In genomic region chr1:173470608-173471007, GRCh38 we compare ENCODE assay signal across 18 cellular contexts. TPM values are rescaled to one million over a fixed set of nuclear protein-coding genes. Genes with fewer than 3 reads are reported as not detected.
A peak's percentile ranks its signal among the peaks of the same experiment; 100 is the strongest.
DNase-seq lines count a peak whose midpoint lies in the region; ATAC-seq, FAIRE-seq and TF ChIP-seq lines count a peak whose summit lies in the region.
"Had no signal": no experiment of that assay in that cellular context is flagged by ENCODE, and none has a peak within 500 bp of the region (broad histone marks: within the 10 kb centered on the region; RNA-seq: fewer than 3 reads in every experiment).

No MANE protein-coding gene starts in this region.

- no peak for ATAC-seq in A549
- ATAC-seq in GM23338: no peak
- ATAC-seq: CD8-positive, alpha-beta T cell had no signal

- H3K36me3 ChIP-seq in GM23338 (ENCODE audit: insufficient read depth): peaks cover 29% of the 10 kb centered on the region

- CTCF ChIA-PET in A549 (lab: Yijun Ruan, JAX): interaction anchor here (1.3 to 1.5 kb wide), 2 partner anchors 39 to 41 kb away, joined by 3 to 4 read pairs; no protein-coding TSS in a partner anchor

- H3K27ac Mint-ChIP-seq in GM23338: no peak overlapping the region
- H3K27ac Mint-ChIP-seq: B cell; CD4-positive, CD25-positive, alpha-beta regulatory T cell; CD8-positive, alpha-beta T cell had no signal

- no peak for TF ChIP-seq EP300 in A549 (IDR thresholded peaks at IDR 0.05)

- peaks cover 56% of the 10 kb centered on the region for H3K9me3 Mint-ChIP-seq in GM23338

- TF ChIP-seq CTCF in A549 (IDR thresholded peaks at IDR 0.05): no peak
- no peak for TF ChIP-seq CTCF in GM23338 (conservative IDR thresholded peaks at IDR 0.05; ENCODE audit: low read depth in 2 of 2)

- no peak overlapping the region for H3K4me3 Mint-ChIP-seq in GM23338
- H3K4me3 Mint-ChIP-seq: B cell; CD8-positive, alpha-beta T cell had no signal

- no peak overlapping the region for H3K4me2 ChIP-seq in A549
- H3K4me2 ChIP-seq in GM23338: no peak overlapping the region
- H3K4me2 ChIP-seq: BLaER1 had no signal

- POLR2A ChIA-PET in A549 (lab: Yijun Ruan, JAX): no interaction called here

- H3K4me1 Mint-ChIP-seq in GM23338: peaks cover 1% of the 10 kb centered on the region; the same call in 2 of the 3 replicates

- no peak for TF ChIP-seq RAD21 in A549 (conservative IDR thresholded peaks at IDR 0.05 in 1 of 2, IDR thresholded peaks at IDR 0.05 in 1 of 2)

- no peaks in the 10 kb centered on the region for H3K27me3 Mint-ChIP-seq in GM23338 (ENCODE audit: insufficient read depth, low read depth, poor library complexity)
- H3K27me3 Mint-ChIP-seq: B cell; CD4-positive, CD25-positive, alpha-beta regulatory T cell had no signal

- peaks cover 64% of the 10 kb centered on the region for H3K79me2 ChIP-seq in GM23338 (replicated peaks; ENCODE audit: insufficient read depth)

- peaks cover 4% of the 10 kb centered on the region; the same call in 1 of the 2 replicates for H3K9me2 ChIP-seq in GM23338 (ENCODE audit: insufficient read depth)

- H2AFZ ChIP-seq in GM23338: no peak overlapping the region

- H3K36me3 Mint-ChIP-seq in GM23338 (ENCODE audit: low read depth): peaks cover 80% of the 10 kb centered on the region

- no peak for TF ChIP-seq POLR2A in A549 (IDR thresholded peaks at IDR 0.05; ENCODE audit: low read length)
- no peak for TF ChIP-seq POLR2A in erythroblast (IDR thresholded peaks at IDR 0.05; ENCODE audit: low read length)

- peaks cover 32% of the 10 kb centered on the region for H3K9me3 ChIP-seq in A549

- no peak overlapping the region for H3K27ac ChIP-seq in A549
- H3K27ac ChIP-seq in GM23338 (ENCODE audit: low read depth): no peak overlapping the region
- H3K27ac ChIP-seq: BLaER1, C4-2B had no signal

- H4K20me1 ChIP-seq in GM23338 (replicated peaks; ENCODE audit: insufficient read depth): no peaks in the 10 kb centered on the region
- H4K20me1 ChIP-seq: BLaER1 had no signal

- H3F3A ChIP-seq in GM23338 (replicated peaks; ENCODE audit: low read depth): no peaks in the 10 kb centered on the region

- H3K4me3 ChIP-seq in A549 (no peak overlapping the region), GM23338 (no peak overlapping the region)
- H3K4me3 ChIP-seq: BLaER1 had no signal

- WGBS in A549 (ENCODE audit: missing lambda C conversion rate): 70% methylated on average over 4 of the region's 4 CpGs

- no peak for FAIRE-seq in A549 (lab: Jason Lieb, UNC)
- FAIRE-seq in frontal cortex (lab: Jason Lieb, UNC): no peak
- FAIRE-seq: G401.6, GM12892, H1 had no signal

- no peak for DNase-seq in A549 (ENCODE audit: low read depth in 1 of 2, low spot score in 1 of 2)
- peak; percentile 16 for DNase-seq in GM23338 (ENCODE audit: low spot score)
- DNase-seq in OCI-M1 (lab: John Stamatoyannopoulos, UW): peak; percentile 11
- peak; percentile 4 to 26 for DNase-seq in erythroblast (lab: John Stamatoyannopoulos, UW)
- no peak for DNase-seq in frontal cortex (ENCODE audit: low spot score in 2 of 2)
- no peak for DNase-seq in NCI-H524 treated with DMSO at 0.1 percent for 48 hours (lab: John Stamatoyannopoulos, UW)
- DNase-seq: CD4-positive, CD25-positive, alpha-beta regulatory T cell; CD8-positive, alpha-beta T cell; DMS153; DND-41; H7; HCEC 1CT had no signal

- H3K27me3 ChIP-seq in GM23338 (ENCODE audit: insufficient read depth): no peaks in the 10 kb centered on the region
- H3K27me3 ChIP-seq: BLaER1 had no signal

- H3K4me1 ChIP-seq in A549 (peaks cover 21% of the 10 kb centered on the region; the same call in 2 of the 3 replicates), GM23338 (ENCODE audit: insufficient read depth) (peaks cover 6% of the 10 kb centered on the region; the same call in 1 of the 2 replicates)

TF ChIP-seq in A549, 52 proteins besides CTCF, POLR2A, EP300 and RAD21:
- TF ChIP-seq HDAC2 (IDR thresholded peaks at IDR 0.05) (no peak), ZFP36 (IDR thresholded peaks at IDR 0.05; ENCODE audit: borderline replicate concordance, partially characterized antibody) (peak; percentile 97), CEBPB (IDR thresholded peaks at IDR 0.05) (no peak)

TF ChIP-seq in GM23338, 12 proteins besides CTCF, POLR2A, EP300 and RAD21 (continues in another document):
- no peak for TF ChIP-seq NANOG (IDR thresholded peaks at IDR 0.05; ENCODE audit: borderline replicate concordance)
- TF ChIP-seq REST (IDR thresholded peaks at IDR 0.05; ENCODE audit: unreplicated experiment): no peak
- no peak for TF ChIP-seq EZH2phosphoT487 (IDR thresholded peaks at IDR 0.05; ENCODE audit: unreplicated experiment)
- no peak for TF ChIP-seq CREB1 (CRISPR knock-in tag; IDR thresholded peaks at IDR 0.05; ENCODE audit: low read depth)
- no peak for TF ChIP-seq JUNB (IDR thresholded peaks at IDR 0.05; ENCODE audit: unreplicated experiment)
- TF ChIP-seq ETS1 (IDR thresholded peaks at IDR 0.05): no peak

RNA-seq across cellular contexts. Expression of gene PRDX6, which starts 6.5 kb away (rescaled TPM):
- polyA plus RNA-seq in A549 (2011; rRNA removed) (246 and 308 TPM in 2 replicates), A549 (2017; fragmentation: RNase III; extraction: RNeasy Plus Mini Kit Qiagen cat#74134 plus additional on column Dnase treatment) (246 to 251 TPM (median 250 TPM) in 3 replicates), GM23338 (2016; fragmentation: Nextera tagmentation; extraction: Ambion mirVana) (726 and 746 TPM in 2 replicates)
- polyA plus RNA-seq in A549 (2012; cell fraction: cytosol; rRNA removed): 121 and 134 TPM in 2 replicates
- polyA plus RNA-seq in A549 (2012; cell fraction: nucleus; rRNA removed): 71.0 and 92.8 TPM in 2 replicates
- 264 and 296 TPM in 2 replicates for polyA minus RNA-seq in A549 (2011; rRNA and poly(A)+ RNA removed)
- 448 and 516 TPM in 2 replicates for total RNA-seq in GM23338 (2014; rRNA removed; shearing (Covaris generic))
- total RNA-seq in frontal cortex: 27.3 TPM

Comparison
In these comparisons a context has a peak if more than half of its experiments do, and no peak if none do; other contexts are left out.
1. DNase-seq: peak in GM23338 (single experiment), OCI-M1 (single experiment) and erythroblast (2 of 2); none in A549 (0 of 2), frontal cortex (0 of 2) and NCI-H524 treated with DMSO at 0.1 percent for 48 hours (single experiment).
2. RNA of gene PRDX6, which starts 6.5 kb away (total RNA-seq): 448 to 516 TPM in GM23338; 27.3 TPM in frontal cortex (single experiment); every median in the first group is over 10 times any median in the second.